Comparison of ENCODE assay signal across 17 cellular contexts in genomic region chr10:29532256-29532878, GRCh38.
A peak's percentile ranks its signal among the peaks of the same experiment; 100 is the strongest.
DNase-seq lines count a peak whose midpoint lies in the region; ATAC-seq and TF ChIP-seq lines count a peak whose summit lies in the region.
"Had no signal": no experiment of that assay in that cellular context is flagged by ENCODE, and none has a peak within 500 bp of the region (broad histone marks: within the 10 kb centered on the region; RNA-seq: fewer than 3 reads in every experiment).

No MANE protein-coding gene starts in this region.

- 83% methylated on average over 15 of the region's 19 CpGs for WGBS in esophagus muscularis mucosa

- POLR2A ChIA-PET in WTC11 (lab: Charles Lee) (interaction anchor here (0.6 kb wide), 1 partner anchor 13 kb away, joined by 4 read pairs; no protein-coding TSS in a partner anchor), HEK293T (lab: Yijun Ruan, JAX) (no interaction called here)

- no peak overlapping the region for H3K4me2 ChIP-seq in neural progenitor cell

- H3K36me3 ChIP-seq in esophagus muscularis mucosa (peaks cover 31 to 68% (median 47%) of the 10 kb centered on the region in 4 donors), neural progenitor cell (no peaks in the 10 kb centered on the region), stomach smooth muscle (ENCODE audit: control insufficient read depth in 2 of 2, insufficient read depth in 2 of 2, low read length in 2 of 2) (peaks cover 39 to 43% of the 10 kb centered on the region in 2 donors), brain microvascular endothelial cell (replicated peaks) (peaks cover 11% of the 10 kb centered on the region)

- no peak for TF ChIP-seq EP300 in esophagus muscularis mucosa (IDR thresholded peaks at IDR 0.05)

- CTCF ChIA-PET in WTC11 (lab: Charles Lee) (interaction anchor here (1.1 to 4.0 kb wide), 6 partner anchors 13 to 57 kb away, joined by 3 to 33 read pairs (median 6); no protein-coding TSS in a partner anchor), HEK293T (lab: Yijun Ruan, JAX) (interaction anchor here (1.4 kb wide), 1 partner anchor 15 kb away, joined by 3 read pairs; no protein-coding TSS in a partner anchor)

- no peaks in the 10 kb centered on the region for H3K9me3 ChIP-seq in esophagus muscularis mucosa
- H3K9me3 ChIP-seq in neural progenitor cell (ENCODE audit: low read depth): no peaks in the 10 kb centered on the region
- H3K9me3 ChIP-seq in stomach smooth muscle (ENCODE audit: control insufficient read depth in 2 of 2, low read length in 2 of 2): no peaks in the 10 kb centered on the region

- peaks cover 24% of the 10 kb centered on the region for H3F3A ChIP-seq in neural progenitor cell (ENCODE audit: low read depth)

- DNase-seq in NCI-H69 (lab: John Stamatoyannopoulos, UW): peak; percentile 5
- DNase-seq in esophagus muscularis mucosa (ENCODE audit: extremely low spot score): no peak
- DNase-seq in neural progenitor cell (ENCODE audit: low spot score): no peak
- no peak for DNase-seq in WTC11 (ENCODE audit: low spot score)
- DNase-seq in HEK293T (ENCODE audit: extremely low spot score): no peak
- DNase-seq in brain microvascular endothelial cell: no peak
- DNase-seq: AML-193, DMS79, H9, KBM-7, NCI-H1105 treated with DMSO at 0.1 percent for 48 hours, NCI-H1694, NCI-H748 treated with DMSO at 0.1 percent for 48 hours, SHP77 had no signal

- peaks cover 49% of the 10 kb centered on the region for H3K4me1 Mint-ChIP-seq in neural progenitor cell
- peaks cover 38% of the 10 kb centered on the region for H3K4me1 Mint-ChIP-seq in WTC11

- peaks cover 13% of the 10 kb centered on the region for H3K36me3 Mint-ChIP-seq in neural progenitor cell
- peaks cover 17% of the 10 kb centered on the region for H3K36me3 Mint-ChIP-seq in WTC11

- H3K27ac Mint-ChIP-seq in neural progenitor cell (no peak overlapping the region), WTC11 (no peak overlapping the region)

- H3K27me3 ChIP-seq in esophagus muscularis mucosa (no peaks in the 10 kb centered on the region), neural progenitor cell (no peaks in the 10 kb centered on the region), stomach smooth muscle (ENCODE audit: control insufficient read depth in 1 of 2, insufficient read depth in 2 of 2, low read length in 2 of 2) (no peaks in the 10 kb centered on the region), brain microvascular endothelial cell (replicated peaks) (no peaks in the 10 kb centered on the region)

- H3K27me3 Mint-ChIP-seq in neural progenitor cell (ENCODE audit: insufficient read depth, low read depth): peaks cover 6% of the 10 kb centered on the region
- no peaks in the 10 kb centered on the region for H3K27me3 Mint-ChIP-seq in WTC11 (ENCODE audit: low read depth)

- TF ChIP-seq CTCF in esophagus muscularis mucosa (IDR thresholded peaks at IDR 0.05) (no peak), neural progenitor cell (IDR thresholded peaks at IDR 0.05) (no peak), WTC11 (IDR thresholded peaks at IDR 0.05) (no peak), brain microvascular endothelial cell (IDR thresholded peaks at IDR 0.05; ENCODE audit: low read depth, low read length, missing control alignments) (no peak)

- no peaks in the 10 kb centered on the region for H3K79me2 ChIP-seq in neural progenitor cell (ENCODE audit: low read depth)

- no peak overlapping the region for H2AFZ ChIP-seq in neural progenitor cell (replicated peaks)

- H3K4me3 Mint-ChIP-seq in neural progenitor cell (no peak overlapping the region), WTC11 (no peak overlapping the region)
- H3K4me3 Mint-ChIP-seq: H9 had no signal

- H3K27ac ChIP-seq in esophagus muscularis mucosa (replicated peaks in 1 of 4) (peak overlapping the region in 3 of 4 donors; percentile 34 to 78 (median 77)), neural progenitor cell (peak overlapping the region; percentile 15), stomach smooth muscle (ENCODE audit: low read length) (peak overlapping the region; percentile 24), brain microvascular endothelial cell (no peak overlapping the region)
- H3K27ac ChIP-seq: C4-2B, SK-N-MC had no signal

- ATAC-seq in WTC11: no peak

- in situ Hi-C loops in brain microvascular endothelial cell (cut with HindIII; ENCODE audit: low pct_ligation_motif_present, low sequenced_read_pairs): no loop called here

- H3K4me3 ChIP-seq in esophagus muscularis mucosa (no peak overlapping the region), neural progenitor cell (no peak overlapping the region), stomach smooth muscle (ENCODE audit: low read length in 2 of 2) (no peak overlapping the region), brain microvascular endothelial cell (ENCODE audit: low read depth, low read length) (no peak overlapping the region)
- H3K4me3 ChIP-seq: SK-N-MC had no signal

- no peak for TF ChIP-seq POLR2A in esophagus muscularis mucosa (IDR thresholded peaks at IDR 0.05; ENCODE audit: low read depth)

- H3K4me1 ChIP-seq in esophagus muscularis mucosa (peaks cover 31 to 59% (median 54%) of the 10 kb centered on the region in 4 donors), neural progenitor cell (peaks cover 25% of the 10 kb centered on the region), stomach smooth muscle (ENCODE audit: control insufficient read depth, insufficient read depth, low read length) (peaks cover 29% of the 10 kb centered on the region)

- H3K9me3 Mint-ChIP-seq in neural progenitor cell: no peaks in the 10 kb centered on the region
- H3K9me3 Mint-ChIP-seq in WTC11: no peaks in the 10 kb centered on the region
- H3K9me3 Mint-ChIP-seq: H9 had no signal

- H3K9ac ChIP-seq in neural progenitor cell: no peak overlapping the region
- no peak overlapping the region for H3K9ac ChIP-seq in stomach smooth muscle (ENCODE audit: low read length in 2 of 2)

- intact Hi-C loops in esophagus muscularis mucosa (cut with DNase I): no loop called here

- peaks cover 4% of the 10 kb centered on the region for H4K20me1 ChIP-seq in neural progenitor cell (ENCODE audit: low read depth)

TF ChIP-seq in WTC11, 78 proteins besides CTCF, POLR2A, EP300 and RAD21 (continues in another document):
- TF ChIP-seq TEAD4 (CRISPR knock-in tag; IDR thresholded peaks at IDR 0.05) (no peak), MAX (CRISPR knock-in tag; IDR thresholded peaks at IDR 0.05) (no peak), FOXJ3 (CRISPR knock-in tag; IDR thresholded peaks at IDR 0.05; ENCODE audit: borderline replicate concordance) (no peak), RORB (CRISPR knock-in tag; IDR thresholded peaks at IDR 0.05) (no peak), MXD4 (CRISPR knock-in tag; IDR thresholded peaks at IDR 0.05; ENCODE audit: borderline replicate concordance) (no peak), E2F1 (CRISPR knock-in tag; IDR thresholded peaks at IDR 0.05) (no peak), PRRX2 (CRISPR knock-in tag; IDR thresholded peaks at IDR 0.05) (no peak)

TF ChIP-seq in HEK293T, 16 proteins besides CTCF, POLR2A, EP300 and RAD21:
- TF ChIP-seq HDGF (IDR thresholded peaks at IDR 0.05; ENCODE audit: borderline replicate concordance) (no peak), NFRKB (IDR thresholded peaks at IDR 0.05) (no peak), L3MBTL2 (conservative IDR thresholded peaks at IDR 0.05) (no peak), BHLHE40 (IDR thresholded peaks at IDR 0.05; ENCODE audit: borderline replicate concordance) (no peak), SUZ12 (IDR thresholded peaks at IDR 0.05) (no peak), LEF1 (IDR thresholded peaks at IDR 0.05; ENCODE audit: borderline replicate concordance) (no peak), FOXA1 (IDR thresholded peaks at IDR 0.05) (no peak), PKNOX1 (IDR thresholded peaks at IDR 0.05) (no peak), ZNF384 (IDR thresholded peaks at IDR 0.05) (no peak), ELF4 (IDR thresholded peaks at IDR 0.05) (no peak), FOXK2 (IDR thresholded peaks at IDR 0.05) (no peak)
TF ChIP-seq in HEK293T: peak in this region for 0.
